1 cellular context compared by ENCODE assay signal in the genomic region with DNA sequence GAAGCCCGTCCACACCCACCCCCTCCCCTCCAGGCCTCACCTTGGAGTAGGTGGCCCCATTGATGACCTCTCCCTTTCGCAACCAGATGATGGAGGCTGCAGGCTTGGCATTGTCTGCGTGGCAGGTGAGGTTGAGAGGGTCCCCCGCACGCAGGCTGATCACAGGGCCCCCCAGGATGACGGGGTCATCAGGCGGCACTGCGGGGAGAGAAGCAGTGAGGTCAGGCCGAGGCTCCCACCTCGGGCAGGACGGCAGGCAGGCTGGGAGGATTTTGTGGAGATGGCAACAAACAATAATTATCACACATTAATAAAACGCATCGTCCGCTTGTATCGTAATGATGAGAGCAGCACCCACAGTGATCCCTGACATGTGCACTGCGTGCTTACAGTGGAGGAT.
TF ChIP-seq lines count a peak whose summit lies in the region.

No MANE protein-coding gene starts in this region.

TF ChIP-seq in H1, 55 proteins besides CTCF, POLR2A, EP300 and RAD21:
- no peak for TF ChIP-seq TCF12 (IDR thresholded peaks at IDR 0.05; ENCODE audit: low read depth, low read length)
- TF ChIP-seq SP4 (IDR thresholded peaks at IDR 0.05; ENCODE audit: low read length): no peak
- no peak for TF ChIP-seq HDAC2 (IDR thresholded peaks at IDR 0.05; ENCODE audit: borderline replicate concordance in 1 of 2, low read depth in 2 of 2, low read length in 2 of 2)
- no peak for TF ChIP-seq JUND (IDR thresholded peaks at IDR 0.05; ENCODE audit: low read length)
- TF ChIP-seq, protein P1, sequence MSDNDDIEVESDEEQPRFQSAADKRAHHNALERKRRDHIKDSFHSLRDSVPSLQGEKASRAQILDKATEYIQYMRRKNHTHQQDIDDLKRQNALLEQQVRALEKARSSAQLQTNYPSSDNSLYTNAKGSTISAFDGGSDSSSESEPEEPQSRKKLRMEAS (IDR thresholded peaks at IDR 0.05): no peak
- TF ChIP-seq SP2 (IDR thresholded peaks at IDR 0.05; ENCODE audit: low read length): no peak
- TF ChIP-seq ZNF274 (IDR thresholded peaks at IDR 0.05; ENCODE audit: borderline replicate concordance, extremely low read depth, low read length): no peak
- TF ChIP-seq POU5F1 (IDR thresholded peaks at IDR 0.05; ENCODE audit: low read depth, low read length): no peak
- TF ChIP-seq EGR1 (IDR thresholded peaks at IDR 0.05; ENCODE audit: borderline replicate concordance, low read depth, low read length): no peak
- no peak for TF ChIP-seq CHD2 (IDR thresholded peaks at IDR 0.05; ENCODE audit: low read length)
- no peak for TF ChIP-seq SIX5 (IDR thresholded peaks at IDR 0.05; ENCODE audit: low read depth, low read length)
- TF ChIP-seq SAP30 (IDR thresholded peaks at IDR 0.05; ENCODE audit: insufficient read depth, insufficient replicate concordance, low read length): no peak
- TF ChIP-seq, protein P2, sequence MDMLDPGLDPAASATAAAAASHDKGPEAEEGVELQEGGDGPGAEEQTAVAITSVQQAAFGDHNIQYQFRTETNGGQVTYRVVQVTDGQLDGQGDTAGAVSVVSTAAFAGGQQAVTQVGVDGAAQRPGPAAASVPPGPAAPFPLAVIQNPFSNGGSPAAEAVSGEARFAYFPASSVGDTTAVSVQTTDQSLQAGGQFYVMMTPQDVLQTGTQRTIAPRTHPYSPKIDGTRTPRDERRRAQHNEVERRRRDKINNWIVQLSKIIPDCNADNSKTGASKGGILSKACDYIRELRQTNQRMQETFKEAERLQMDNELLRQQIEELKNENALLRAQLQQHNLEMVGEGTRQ (IDR thresholded peaks at IDR 0.05; ENCODE audit: low read length): no peak
- TF ChIP-seq, protein P3, sequence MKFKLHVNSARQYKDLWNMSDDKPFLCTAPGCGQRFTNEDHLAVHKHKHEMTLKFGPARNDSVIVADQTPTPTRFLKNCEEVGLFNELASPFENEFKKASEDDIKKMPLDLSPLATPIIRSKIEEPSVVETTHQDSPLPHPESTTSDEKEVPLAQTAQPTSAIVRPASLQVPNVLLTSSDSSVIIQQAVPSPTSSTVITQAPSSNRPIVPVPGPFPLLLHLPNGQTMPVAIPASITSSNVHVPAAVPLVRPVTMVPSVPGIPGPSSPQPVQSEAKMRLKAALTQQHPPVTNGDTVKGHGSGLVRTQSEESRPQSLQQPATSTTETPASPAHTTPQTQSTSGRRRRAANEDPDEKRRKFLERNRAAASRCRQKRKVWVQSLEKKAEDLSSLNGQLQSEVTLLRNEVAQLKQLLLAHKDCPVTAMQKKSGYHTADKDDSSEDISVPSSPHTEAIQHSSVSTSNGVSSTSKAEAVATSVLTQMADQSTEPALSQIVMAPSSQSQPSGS (IDR thresholded peaks at IDR 0.05; ENCODE audit: low read length): no peak
- no peak for TF ChIP-seq CTBP2 (IDR thresholded peaks at IDR 0.05; ENCODE audit: borderline replicate concordance, insufficient read depth, insufficient read length, low read length)
- TF ChIP-seq CBX5 (IDR thresholded peaks at IDR 0.05; ENCODE audit: low read depth, low read length): no peak
- TF ChIP-seq PHF8 (conservative IDR thresholded peaks at IDR 0.05; ENCODE audit: low read depth, low read length): no peak
- TF ChIP-seq, protein P4, sequence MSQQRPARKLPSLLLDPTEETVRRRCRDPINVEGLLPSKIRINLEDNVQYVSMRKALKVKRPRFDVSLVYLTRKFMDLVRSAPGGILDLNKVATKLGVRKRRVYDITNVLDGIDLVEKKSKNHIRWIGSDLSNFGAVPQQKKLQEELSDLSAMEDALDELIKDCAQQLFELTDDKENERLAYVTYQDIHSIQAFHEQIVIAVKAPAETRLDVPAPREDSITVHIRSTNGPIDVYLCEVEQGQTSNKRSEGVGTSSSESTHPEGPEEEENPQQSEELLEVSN (IDR thresholded peaks at IDR 0.05): no peak
- TF ChIP-seq HDAC6 (IDR thresholded peaks at IDR 0.05; ENCODE audit: low read depth, low read length): no peak
